Comparison of ENCODE assay signal across 5 cellular contexts in genomic region chr1:46241733-46242132, GRCh38. TPM values are rescaled to one million over a fixed set of nuclear protein-coding genes. Genes with fewer than 3 reads are reported as not detected.
"Had no signal": no experiment of that assay in that cellular context is flagged by ENCODE, and none has a peak within 500 bp of the region (broad histone marks: within the 10 kb centered on the region; RNA-seq: fewer than 3 reads in every experiment).

No MANE protein-coding gene starts in this region.

RNA-seq across cellular contexts. Expression of gene LURAP1, which starts 38.6 kb away (rescaled TPM):
- total RNA-seq: activated B cell treated with CpG ODN at 0.5 μM for 24 hours; activated CD4-positive, alpha-beta T cell treated with anti-CD3 and anti-CD28 coated beads, Interleukin-2, amount 10 ng/mL, durations not matched to agents 7 days and 5 days; activated CD8-positive, alpha-beta memory T cell treated with anti-CD3 and anti-CD28 coated beads, Interleukin-2, amount 10 ng/mL, durations not matched to agents 7 days and 5 days; activated CD8-positive, alpha-beta T cell treated with anti-CD3 and anti-CD28 coated beads, Interleukin-2, amount 10 ng/mL, durations not matched to agents 7 days and 5 days; T-helper 17 cell had no signal
